In the genomic region with DNA sequence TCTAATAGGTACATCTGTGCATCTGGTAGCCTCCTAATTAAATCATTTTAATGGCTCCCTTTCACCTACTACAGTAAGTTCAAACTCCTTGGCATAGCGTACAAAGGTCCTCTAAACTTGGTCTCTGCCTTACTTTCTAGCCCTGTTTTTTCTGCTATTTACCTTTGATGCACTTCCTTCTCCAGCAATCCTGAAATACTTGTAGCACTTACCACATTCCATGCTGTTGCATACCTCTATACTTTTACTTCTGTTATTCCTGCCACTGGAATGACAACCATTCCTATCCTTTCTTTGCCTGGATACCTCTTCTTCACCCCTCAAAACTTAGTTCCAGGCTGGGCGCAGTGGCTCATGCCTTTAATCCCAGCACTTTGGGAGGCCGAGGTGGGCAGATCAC, we compare ENCODE assay signal across 26 cellular contexts. TPM values are rescaled to one million over a fixed set of nuclear protein-coding genes. Genes with fewer than 3 reads are reported as not detected.
"Had no signal": no experiment of that assay in that cellular context is flagged by ENCODE, and none has a peak within 500 bp of the region (broad histone marks: within the 10 kb centered on the region; RNA-seq: fewer than 3 reads in every experiment).

No MANE protein-coding gene starts in this region.

- H3K27ac Mint-ChIP-seq: memory B cell; stimulated activated memory B cell treated with anti-CD40 and anti-IgM and Interleukin-4, amounts not matched to agents 10 μg/mL and 1 μg/mL and 100 μg/mL, for 72 hours had no signal

- H3K9me3 ChIP-seq: gastrocnemius medialis, ovary, psoas muscle, spleen, thoracic aorta, tibial nerve, vagina had no signal

- H3K4me3 Mint-ChIP-seq: memory B cell; naive thymus-derived CD4-positive, alpha-beta T cell; stimulated activated memory B cell treated with anti-CD40 and anti-IgM and Interleukin-4, amounts not matched to agents 10 μg/mL and 1 μg/mL and 100 μg/mL, for 72 hours had no signal

- H3K36me3 ChIP-seq: gastrocnemius medialis, ovary, spleen, thoracic aorta, tibial nerve, vagina had no signal

- FAIRE-seq: kidney had no signal

- H3K9me3 Mint-ChIP-seq: memory B cell; naive thymus-derived CD4-positive, alpha-beta T cell; stimulated activated memory B cell treated with anti-CD40 and anti-IgM and Interleukin-4, amounts not matched to agents 10 μg/mL and 1 μg/mL and 100 μg/mL, for 72 hours had no signal

- H3K4me1 ChIP-seq: gastrocnemius medialis, psoas muscle, vagina had no signal

- ATAC-seq: gastrocnemius medialis; left lobe of liver; naive thymus-derived CD4-positive, alpha-beta T cell; psoas muscle; right cardiac atrium; stimulated activated memory B cell treated with anti-CD40 and anti-IgM and Interleukin-4, amounts not matched to agents 10 μg/mL and 1 μg/mL and 100 μg/mL, for 72 hours; stimulated activated naive CD8-positive, alpha-beta T cell treated with anti-CD3 and anti-CD28 coated beads, Interleukin-15, Interleukin-2, amounts not matched to agents 100 U/mL and 50 U/mL, for 24 hours had no signal

- H3K4me3 ChIP-seq: gastrocnemius medialis, lung, ovary, psoas muscle, skin epidermis, spleen, thoracic aorta, tibial nerve, vagina had no signal

- DNase-seq: cortex of kidney; gastrocnemius medialis; head of caudate nucleus; kidney; midbrain; naive thymus-derived CD4-positive, alpha-beta T cell; occipital lobe; ovary; posterior cingulate gyrus; psoas muscle; right cardiac atrium; spleen; stimulated activated CD4-positive, alpha-beta T cell treated with anti-CD3 and anti-CD28 coated beads, Interleukin-4, amount 100 ng/mL, for 4 hours; stimulated activated naive CD8-positive, alpha-beta T cell treated with anti-CD3 and anti-CD28 coated beads, Interleukin-15, Interleukin-2, amounts not matched to agents 100 U/mL and 50 U/mL, for 24 hours had no signal

- H3K27me3 ChIP-seq: gastrocnemius medialis, ovary, vagina had no signal

- H3K27me3 Mint-ChIP-seq: memory B cell; stimulated activated memory B cell treated with anti-CD40 and anti-IgM and Interleukin-4, amounts not matched to agents 10 μg/mL and 1 μg/mL and 100 μg/mL, for 72 hours had no signal

- H3K36me3 Mint-ChIP-seq: memory B cell; naive thymus-derived CD4-positive, alpha-beta T cell; stimulated activated memory B cell treated with anti-CD40 and anti-IgM and Interleukin-4, amounts not matched to agents 10 μg/mL and 1 μg/mL and 100 μg/mL, for 72 hours had no signal

RNA-seq across cellular contexts. Expression of a gene that starts 56.6 kb away (rescaled TPM):
- total RNA-seq: glomerular endothelial cell, kidney, left lobe of liver, liver, mucosa of gallbladder, renal cortical epithelial cell, tibial nerve, vagina had no signal
